9 cellular contexts compared by ENCODE assay signal in genomic region chr15:90174140-90174891, GRCh38. TPM values are rescaled to one million over a fixed set of nuclear protein-coding genes. Genes with fewer than 3 reads are reported as not detected.
DNase-seq lines count a peak whose midpoint lies in the region; ATAC-seq and TF ChIP-seq lines count a peak whose summit lies in the region.
"Had no signal": no experiment of that assay in that cellular context is flagged by ENCODE, and none has a peak within 500 bp of the region (broad histone marks: within the 10 kb centered on the region; RNA-seq: fewer than 3 reads in every experiment).

No MANE protein-coding gene starts in this region.

- peak overlapping the region; percentile 74 for H2AFZ ChIP-seq in osteoblast (ENCODE audit: low read length)

- H3K79me2 ChIP-seq in osteoblast (ENCODE audit: insufficient read depth, low read length): no peaks in the 10 kb centered on the region

- H3K4me3 ChIP-seq in osteoblast (ENCODE audit: insufficient read depth, low read length): peak overlapping the region; percentile 52
- H3K4me3 ChIP-seq: BLaER1 had no signal

- TF ChIP-seq CTCF in osteoblast (IDR thresholded peaks at IDR 0.05; ENCODE audit: extremely low read depth, low read depth, low read length): no peak

- peak; percentile 86 for ATAC-seq in SK-N-SH treated with all-trans-retinoic acid at 6 μM for 48 hours

- no peak overlapping the region for H3K27ac ChIP-seq in osteoblast (ENCODE audit: low read depth, low read length)
- H3K27ac ChIP-seq: BLaER1 had no signal

- no peaks in the 10 kb centered on the region for H3K27me3 ChIP-seq in osteoblast (ENCODE audit: insufficient read depth, low read length)
- H3K27me3 ChIP-seq: BLaER1 had no signal

- no peaks in the 10 kb centered on the region for H3K9me3 ChIP-seq in osteoblast (ENCODE audit: low read depth, low read length)
- H3K9me3 ChIP-seq: BLaER1 had no signal

- no peaks in the 10 kb centered on the region for H4K20me1 ChIP-seq in osteoblast (ENCODE audit: insufficient read depth, low read length)
- H4K20me1 ChIP-seq: BLaER1 had no signal

- H3K36me3 ChIP-seq in osteoblast (ENCODE audit: insufficient read depth, low read length): no peaks in the 10 kb centered on the region
- H3K36me3 ChIP-seq: BLaER1 had no signal

- H3K4me2 ChIP-seq in osteoblast (ENCODE audit: insufficient read depth, low read length): peak overlapping the region; percentile 40

- DNase-seq in Ammon's horn (ENCODE audit: low spot score): peak; percentile 94
- DNase-seq in glomerular visceral epithelial cell (ENCODE audit: extremely low spot score): peak; percentile 77
- DNase-seq in osteoblast (ENCODE audit: insufficient read length, low spot score, missing footprints): peak; percentile 82
- no peak for DNase-seq in activated CD4-positive, alpha-beta T cell treated with anti-CD3 and anti-CD28 coated beads for 48 hours
- no peak for DNase-seq in effector CD8-positive, alpha-beta T cell (lab: John Stamatoyannopoulos, UW)
- DNase-seq in mesenteric fat pad (ENCODE audit: low spot score): no peak
- no peak for DNase-seq in SW 1271 (lab: John Stamatoyannopoulos, UW)

- H3K4me1 ChIP-seq in osteoblast (ENCODE audit: insufficient read depth, low read length): no peaks in the 10 kb centered on the region

TF ChIP-seq in SK-N-SH treated with all-trans-retinoic acid at 6 μM for 48 hours, 23 proteins besides CTCF, POLR2A, EP300 and RAD21:
- TF ChIP-seq ZNF70 (CRISPR knock-in tag; IDR thresholded peaks at IDR 0.05): 0 out of 2 replicates have a peak, but pooled peaks have one; percentile 13
- peak; percentile 63; the same call in 1 of the 2 replicates for TF ChIP-seq TCF4 (CRISPR knock-in tag; IDR thresholded peaks at IDR 0.05; ENCODE audit: borderline replicate concordance)
- TF ChIP-seq ZFP3 (CRISPR knock-in tag; IDR thresholded peaks at IDR 0.05): peak; percentile 89
- TF ChIP-seq CSDC2 (CRISPR knock-in tag; IDR thresholded peaks at IDR 0.05): no peak

RNA-seq across cellular contexts. Expression of gene SEMA4B, which starts 26.8 kb away (rescaled TPM):
- 8.7 and 15.9 TPM in 2 replicates for total RNA-seq in osteoblast
- total RNA-seq in mesenteric fat pad: 15.8 TPM

RNA-seq across cellular contexts. Expression of gene CIB1, which starts 59.4 kb away (rescaled TPM):
- total RNA-seq in osteoblast (21.4 and 23.0 TPM in 2 replicates), mesenteric fat pad (58.0 TPM)

RNA-seq across cellular contexts. Expression of gene GDPGP1, which starts 59.7 kb away (rescaled TPM):
- total RNA-seq in osteoblast (8.0 and 9.7 TPM in 2 replicates), mesenteric fat pad (8.1 TPM)

Comparison
In these comparisons a context has a peak if more than half of its experiments do, and no peak if none do; other contexts are left out.
1. DNase-seq: peak in Ammon's horn (single experiment), glomerular visceral epithelial cell (single experiment) and osteoblast (single experiment); none in activated CD4-positive, alpha-beta T cell treated with anti-CD3 and anti-CD28 coated beads for 48 hours (single experiment), effector CD8-positive, alpha-beta T cell (single experiment), mesenteric fat pad (single experiment) and SW 1271 (0 of 2).